18 cellular contexts compared by ENCODE assay signal in the genomic region with DNA sequence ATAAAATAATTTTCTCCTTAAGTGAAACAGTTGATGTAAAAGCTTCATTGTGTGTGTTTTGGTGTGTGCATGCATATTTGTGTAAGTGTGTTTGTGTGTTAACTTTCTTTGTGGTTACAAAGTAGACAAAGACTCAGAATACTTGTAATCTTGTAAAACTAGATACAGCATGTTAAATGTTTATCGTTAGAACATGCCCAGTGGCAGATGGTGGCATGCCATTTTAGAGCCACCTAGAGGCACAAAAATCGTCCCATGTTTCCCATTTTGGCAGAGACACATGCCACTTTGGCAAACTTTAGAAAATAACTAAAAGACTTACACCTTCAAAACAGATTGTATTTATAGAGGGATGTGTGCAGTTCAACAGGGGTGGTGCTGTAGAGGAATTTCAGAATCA.
A peak's percentile ranks its signal among the peaks of the same experiment; 100 is the strongest.
DNase-seq lines count a peak whose midpoint lies in the region; ATAC-seq, FAIRE-seq and TF ChIP-seq lines count a peak whose summit lies in the region.
"Had no signal": no experiment of that assay in that cellular context is flagged by ENCODE, and none has a peak within 500 bp of the region (broad histone marks: within the 10 kb centered on the region; RNA-seq: fewer than 3 reads in every experiment).

No MANE protein-coding gene starts in this region.

- in situ Hi-C loops in HepG2 (cut with HindIII; ENCODE audit: extremely low pct_ligation_motif_present, low pct_unique_long_range_greater_than_20kb): no loop called here

- TF ChIP-seq EP300 in HepG2 (IDR thresholded peaks at IDR 0.05; ENCODE audit: low read depth in 2 of 2, low read length in 2 of 2): no peak
- no peak for TF ChIP-seq EP300 in HepG2 (CRISPR knock-in tag; IDR thresholded peaks at IDR 0.05; ENCODE audit: borderline replicate concordance)

- H3K27me3 ChIP-seq in liver (ENCODE audit: control insufficient read depth in 4 of 4, insufficient read depth in 4 of 4, low read length in 3 of 4) (no peaks in the 10 kb centered on the region), HepG2 (ENCODE audit: control insufficient read depth in 1 of 2, insufficient read depth in 2 of 2, low read length in 2 of 2) (no peaks in the 10 kb centered on the region), Loucy (ENCODE audit: insufficient read depth, low read length, poor library complexity, severe bottlenecking) (no peaks in the 10 kb centered on the region), right lobe of liver (no peaks in the 10 kb centered on the region), smooth muscle cell (ENCODE audit: low read depth) (no peaks in the 10 kb centered on the region)
- H3K27me3 ChIP-seq: BE2C had no signal

- POLR2A ChIA-PET in HepG2 (lab: Yijun Ruan, JAX): no interaction called here

- CTCF ChIA-PET in HepG2 (lab: Yijun Ruan, JAX; ENCODE audit: low intra/inter-chr PET ratio, low total read pairs): no interaction called here

- no peaks in the 10 kb centered on the region for H3K4me1 ChIP-seq in liver (ENCODE audit: control insufficient read depth in 4 of 4, insufficient read depth in 4 of 4, low read length in 3 of 4)
- no peaks in the 10 kb centered on the region for H3K4me1 ChIP-seq in HepG2 (ENCODE audit: insufficient read depth, low read length)
- H3K4me1 ChIP-seq in Loucy (ENCODE audit: insufficient read depth, low read length, poor library complexity, severe bottlenecking): no peaks in the 10 kb centered on the region
- H3K4me1 ChIP-seq in right lobe of liver: no peaks in the 10 kb centered on the region
- H3K4me1 ChIP-seq in smooth muscle cell (ENCODE audit: low read depth): no peaks in the 10 kb centered on the region
- H3K4me1 ChIP-seq: BE2C had no signal

- H3F3A ChIP-seq in Loucy (ENCODE audit: low read depth) (no peaks in the 10 kb centered on the region), smooth muscle cell (ENCODE audit: low read depth) (no peaks in the 10 kb centered on the region)

- no peak overlapping the region for H3K4me2 ChIP-seq in HepG2 (ENCODE audit: low read depth, low read length)
- H3K4me2 ChIP-seq in Loucy (ENCODE audit: low read depth, low read length, poor library complexity, severe bottlenecking): no peak overlapping the region
- no peak overlapping the region for H3K4me2 ChIP-seq in smooth muscle cell

- WGBS in liver: 43% methylated on average over 2 of the region's 2 CpGs
- 16% methylated on average over 2 of the region's 2 CpGs for WGBS in HepG2 (ENCODE audit: low lambda C conversion rate)
- WGBS in right lobe of liver (ENCODE audit: insufficient coverage, low coverage, low lambda C conversion rate, missing lambda C conversion rate): 36% methylated on average over 2 of the region's 2 CpGs
- 68% methylated on average over 2 of the region's 2 CpGs for WGBS in smooth muscle cell (ENCODE audit: low lambda C conversion rate)

- intact Hi-C loops in HepG2 (cut with micrococcal nuclease; ENCODE audit: unreplicated experiment): no loop called here
- intact Hi-C loops in right lobe of liver (cut with DNase I): no loop called here

- TF ChIP-seq POLR2A in HepG2 (IDR thresholded peaks at IDR 0.05; ENCODE audit: insufficient read depth in 1 of 2, low read depth in 2 of 2, low read length in 2 of 2): no peak
- no peak for TF ChIP-seq POLR2A in right lobe of liver (IDR thresholded peaks at IDR 0.05)

- no peaks in the 10 kb centered on the region for H3K9me3 ChIP-seq in liver (ENCODE audit: control insufficient read depth in 4 of 4, low read length in 3 of 4)
- no peaks in the 10 kb centered on the region for H3K9me3 ChIP-seq in HepG2 (ENCODE audit: low read length)
- H3K9me3 ChIP-seq in Loucy (ENCODE audit: insufficient read depth, low read depth, low read length): no peaks in the 10 kb centered on the region
- no peaks in the 10 kb centered on the region for H3K9me3 ChIP-seq in right lobe of liver
- H3K9me3 ChIP-seq in smooth muscle cell (replicated peaks; ENCODE audit: low read depth): no peaks in the 10 kb centered on the region
- H3K9me3 ChIP-seq: BE2C had no signal

- H3K36me3 ChIP-seq in liver (ENCODE audit: control insufficient read depth in 4 of 4, insufficient read depth in 3 of 4, low read depth in 1 of 4, low read length in 3 of 4): no peaks in the 10 kb centered on the region
- H3K36me3 ChIP-seq in HepG2 (replicated peaks in 1 of 2; ENCODE audit: control insufficient read depth in 1 of 2, insufficient read depth in 2 of 2, low read length in 2 of 2): no peaks in the 10 kb centered on the region
- H3K36me3 ChIP-seq in Loucy (ENCODE audit: insufficient read depth, low read length): no peaks in the 10 kb centered on the region
- no peaks in the 10 kb centered on the region for H3K36me3 ChIP-seq in right lobe of liver
- no peaks in the 10 kb centered on the region for H3K36me3 ChIP-seq in smooth muscle cell (ENCODE audit: low read depth)
- H3K36me3 ChIP-seq: BE2C had no signal

- H3K9ac ChIP-seq in liver (ENCODE audit: low read depth in 1 of 2, low read length in 2 of 2) (no peak overlapping the region), HepG2 (ENCODE audit: insufficient read depth, low read depth, low read length) (no peak overlapping the region), Loucy (ENCODE audit: low read depth, low read length, poor library complexity, severe bottlenecking) (no peak overlapping the region), smooth muscle cell (ENCODE audit: low read depth) (no peak overlapping the region)

- no peaks in the 10 kb centered on the region for H3K79me2 ChIP-seq in HepG2 (ENCODE audit: insufficient read depth, low read length)
- H3K79me2 ChIP-seq in Loucy (ENCODE audit: insufficient read depth, low read length): no peaks in the 10 kb centered on the region
- no peaks in the 10 kb centered on the region for H3K79me2 ChIP-seq in smooth muscle cell (ENCODE audit: low read depth)

- H3K27ac ChIP-seq in liver (ENCODE audit: low read depth in 1 of 2, low read length in 2 of 2) (no peak overlapping the region), HepG2 (ENCODE audit: extremely low read length, insufficient read depth, low read length) (no peak overlapping the region), VCaP (peak overlapping the region; percentile 34), right lobe of liver (no peak overlapping the region), smooth muscle cell (ENCODE audit: low read depth) (no peak overlapping the region)
- H3K27ac ChIP-seq: SK-N-MC had no signal

- TF ChIP-seq CTCF in liver (IDR thresholded peaks at IDR 0.05; ENCODE audit: low read depth, low read length, missing input control) (no peak), HepG2 (CRISPR knock-in tag; IDR thresholded peaks at IDR 0.05) (no peak), Loucy (conservative IDR thresholded peaks at IDR 0.05; ENCODE audit: low read length) (0 out of 2 replicates have a peak, but pooled peaks have one; percentile 14), VCaP (conservative IDR thresholded peaks at IDR 0.05) (peak; percentile 71), right lobe of liver (IDR thresholded peaks at IDR 0.05) (peak in 3 of 4 donors; percentile 7 to 20 (median 16)), smooth muscle cell (IDR thresholded peaks at IDR 0.05; ENCODE audit: borderline replicate concordance, insufficient read depth, poor library complexity, severe bottlenecking) (no peak)

- no peaks in the 10 kb centered on the region for H3K9me2 ChIP-seq in Loucy (replicated peaks; ENCODE audit: low read depth, low read length)

- BruUV-seq in HepG2 (replicated peaks; lab: Mats Ljungman, UMichigan): no TSS peak

- ATAC-seq in HepG2 (no peak), right lobe of liver (peak in 2 of 4 donors; percentile 50 to 53)
- ATAC-seq: CD8-positive, alpha-beta T cell had no signal

- TF ChIP-seq RAD21 in liver (IDR thresholded peaks at IDR 0.05) (peak; percentile 50 to 70), HepG2 (CRISPR knock-in tag; IDR thresholded peaks at IDR 0.05) (no peak)

- H4K20me1 ChIP-seq in HepG2 (ENCODE audit: insufficient read depth, low read length) (no peaks in the 10 kb centered on the region), Loucy (ENCODE audit: insufficient read depth, low read length, poor library complexity, severe bottlenecking) (no peaks in the 10 kb centered on the region), smooth muscle cell (ENCODE audit: low read depth) (no peaks in the 10 kb centered on the region)

- no peak overlapping the region for H3K4me3 ChIP-seq in liver (ENCODE audit: low read depth in 1 of 3, low read length in 3 of 3)
- H3K4me3 ChIP-seq in HepG2 (replicated peaks in 1 of 3; ENCODE audit: insufficient read depth in 1 of 3, low read depth in 2 of 3, low read length in 3 of 3): no peak overlapping the region
- no peak overlapping the region for H3K4me3 ChIP-seq in Loucy (ENCODE audit: low read length, poor library complexity, severe bottlenecking)
- H3K4me3 ChIP-seq in right lobe of liver: no peak overlapping the region
- H3K4me3 ChIP-seq in smooth muscle cell: no peak overlapping the region
- H3K4me3 ChIP-seq: SK-N-MC had no signal

- FAIRE-seq in HepG2 (lab: Jason Lieb, UNC): no peak
- FAIRE-seq: H54 had no signal

- DNase-seq in HepG2 (ENCODE audit: low spot score): no peak
- DNase-seq in right lobe of liver: no peak
- no peak for DNase-seq in smooth muscle cell (lab: John Stamatoyannopoulos, UW; ENCODE audit: unreplicated experiment)
- no peak for DNase-seq in NCI-H2196 treated with DMSO at 0.1 percent for 48 hours (lab: John Stamatoyannopoulos, UW; ENCODE audit: unreplicated experiment)
- DNase-seq in activated CD4-positive, alpha-beta T cell treated with anti-CD3 and anti-CD28 coated beads, Interleukin-2, amount 50 U/mL, for 4 hours: no peak
- DNase-seq: BE2C; CD8-positive, alpha-beta T cell; DMS153; EL; Karpas-422; NCI-H1436 treated with DMSO at 0.1 percent for 48 hours; NCI-H2107; NCI-H510A treated with DMSO at 0.1 percent for 48 hours had no signal

- H2AFZ ChIP-seq in HepG2 (ENCODE audit: low read length) (no peak overlapping the region), Loucy (ENCODE audit: low read length) (no peak overlapping the region), smooth muscle cell (ENCODE audit: low read depth) (no peak overlapping the region)

TF ChIP-seq in liver, 16 proteins besides CTCF, POLR2A, EP300 and RAD21:
- no peak for TF ChIP-seq NR2F2 (IDR thresholded peaks at IDR 0.05)
- no peak for TF ChIP-seq YY1 (IDR thresholded peaks at IDR 0.05)
- no peak for TF ChIP-seq FOXA1 (IDR thresholded peaks at IDR 0.05)
TF ChIP-seq in liver: peak in this region for 0.

TF ChIP-seq in HepG2, 621 proteins besides CTCF, POLR2A, EP300 and RAD21:
- no peak for TF ChIP-seq ZSCAN21 (CRISPR knock-in tag; IDR thresholded peaks at IDR 0.05; ENCODE audit: borderline replicate concordance)

Comparison
In these comparisons a context has a peak if more than half of its experiments do, and no peak if none do; other contexts are left out.
1. CTCF ChIP-seq: peak in Loucy (single experiment), VCaP (single experiment) and right lobe of liver (3 of 4); none in liver (single experiment), HepG2 (single experiment) and smooth muscle cell (single experiment).